ENCODE assay signal across 1 cellular context in the genomic region with DNA sequence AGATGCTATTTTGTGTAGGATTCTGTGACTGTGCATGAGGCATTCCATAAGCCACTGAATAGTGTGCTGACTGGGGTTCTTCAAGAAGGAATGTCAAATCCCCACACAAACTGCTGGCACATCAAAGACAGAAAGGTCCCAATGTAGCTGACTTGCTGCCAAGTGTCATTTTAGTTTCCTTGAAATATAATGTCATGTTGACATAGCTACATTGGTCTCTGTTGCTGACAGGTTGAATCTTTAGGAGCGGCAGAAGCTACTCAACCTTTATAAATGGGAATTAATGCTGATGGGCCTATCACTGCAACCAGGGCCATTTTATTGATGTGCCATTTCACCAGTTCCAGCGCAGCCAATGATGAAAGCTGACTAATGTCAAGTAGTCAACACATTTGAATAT.
TF ChIP-seq lines count a peak whose summit lies in the region.

No MANE protein-coding gene starts in this region.

TF ChIP-seq in H1, 55 proteins besides CTCF, POLR2A, EP300 and RAD21:
- TF ChIP-seq, protein P1, sequence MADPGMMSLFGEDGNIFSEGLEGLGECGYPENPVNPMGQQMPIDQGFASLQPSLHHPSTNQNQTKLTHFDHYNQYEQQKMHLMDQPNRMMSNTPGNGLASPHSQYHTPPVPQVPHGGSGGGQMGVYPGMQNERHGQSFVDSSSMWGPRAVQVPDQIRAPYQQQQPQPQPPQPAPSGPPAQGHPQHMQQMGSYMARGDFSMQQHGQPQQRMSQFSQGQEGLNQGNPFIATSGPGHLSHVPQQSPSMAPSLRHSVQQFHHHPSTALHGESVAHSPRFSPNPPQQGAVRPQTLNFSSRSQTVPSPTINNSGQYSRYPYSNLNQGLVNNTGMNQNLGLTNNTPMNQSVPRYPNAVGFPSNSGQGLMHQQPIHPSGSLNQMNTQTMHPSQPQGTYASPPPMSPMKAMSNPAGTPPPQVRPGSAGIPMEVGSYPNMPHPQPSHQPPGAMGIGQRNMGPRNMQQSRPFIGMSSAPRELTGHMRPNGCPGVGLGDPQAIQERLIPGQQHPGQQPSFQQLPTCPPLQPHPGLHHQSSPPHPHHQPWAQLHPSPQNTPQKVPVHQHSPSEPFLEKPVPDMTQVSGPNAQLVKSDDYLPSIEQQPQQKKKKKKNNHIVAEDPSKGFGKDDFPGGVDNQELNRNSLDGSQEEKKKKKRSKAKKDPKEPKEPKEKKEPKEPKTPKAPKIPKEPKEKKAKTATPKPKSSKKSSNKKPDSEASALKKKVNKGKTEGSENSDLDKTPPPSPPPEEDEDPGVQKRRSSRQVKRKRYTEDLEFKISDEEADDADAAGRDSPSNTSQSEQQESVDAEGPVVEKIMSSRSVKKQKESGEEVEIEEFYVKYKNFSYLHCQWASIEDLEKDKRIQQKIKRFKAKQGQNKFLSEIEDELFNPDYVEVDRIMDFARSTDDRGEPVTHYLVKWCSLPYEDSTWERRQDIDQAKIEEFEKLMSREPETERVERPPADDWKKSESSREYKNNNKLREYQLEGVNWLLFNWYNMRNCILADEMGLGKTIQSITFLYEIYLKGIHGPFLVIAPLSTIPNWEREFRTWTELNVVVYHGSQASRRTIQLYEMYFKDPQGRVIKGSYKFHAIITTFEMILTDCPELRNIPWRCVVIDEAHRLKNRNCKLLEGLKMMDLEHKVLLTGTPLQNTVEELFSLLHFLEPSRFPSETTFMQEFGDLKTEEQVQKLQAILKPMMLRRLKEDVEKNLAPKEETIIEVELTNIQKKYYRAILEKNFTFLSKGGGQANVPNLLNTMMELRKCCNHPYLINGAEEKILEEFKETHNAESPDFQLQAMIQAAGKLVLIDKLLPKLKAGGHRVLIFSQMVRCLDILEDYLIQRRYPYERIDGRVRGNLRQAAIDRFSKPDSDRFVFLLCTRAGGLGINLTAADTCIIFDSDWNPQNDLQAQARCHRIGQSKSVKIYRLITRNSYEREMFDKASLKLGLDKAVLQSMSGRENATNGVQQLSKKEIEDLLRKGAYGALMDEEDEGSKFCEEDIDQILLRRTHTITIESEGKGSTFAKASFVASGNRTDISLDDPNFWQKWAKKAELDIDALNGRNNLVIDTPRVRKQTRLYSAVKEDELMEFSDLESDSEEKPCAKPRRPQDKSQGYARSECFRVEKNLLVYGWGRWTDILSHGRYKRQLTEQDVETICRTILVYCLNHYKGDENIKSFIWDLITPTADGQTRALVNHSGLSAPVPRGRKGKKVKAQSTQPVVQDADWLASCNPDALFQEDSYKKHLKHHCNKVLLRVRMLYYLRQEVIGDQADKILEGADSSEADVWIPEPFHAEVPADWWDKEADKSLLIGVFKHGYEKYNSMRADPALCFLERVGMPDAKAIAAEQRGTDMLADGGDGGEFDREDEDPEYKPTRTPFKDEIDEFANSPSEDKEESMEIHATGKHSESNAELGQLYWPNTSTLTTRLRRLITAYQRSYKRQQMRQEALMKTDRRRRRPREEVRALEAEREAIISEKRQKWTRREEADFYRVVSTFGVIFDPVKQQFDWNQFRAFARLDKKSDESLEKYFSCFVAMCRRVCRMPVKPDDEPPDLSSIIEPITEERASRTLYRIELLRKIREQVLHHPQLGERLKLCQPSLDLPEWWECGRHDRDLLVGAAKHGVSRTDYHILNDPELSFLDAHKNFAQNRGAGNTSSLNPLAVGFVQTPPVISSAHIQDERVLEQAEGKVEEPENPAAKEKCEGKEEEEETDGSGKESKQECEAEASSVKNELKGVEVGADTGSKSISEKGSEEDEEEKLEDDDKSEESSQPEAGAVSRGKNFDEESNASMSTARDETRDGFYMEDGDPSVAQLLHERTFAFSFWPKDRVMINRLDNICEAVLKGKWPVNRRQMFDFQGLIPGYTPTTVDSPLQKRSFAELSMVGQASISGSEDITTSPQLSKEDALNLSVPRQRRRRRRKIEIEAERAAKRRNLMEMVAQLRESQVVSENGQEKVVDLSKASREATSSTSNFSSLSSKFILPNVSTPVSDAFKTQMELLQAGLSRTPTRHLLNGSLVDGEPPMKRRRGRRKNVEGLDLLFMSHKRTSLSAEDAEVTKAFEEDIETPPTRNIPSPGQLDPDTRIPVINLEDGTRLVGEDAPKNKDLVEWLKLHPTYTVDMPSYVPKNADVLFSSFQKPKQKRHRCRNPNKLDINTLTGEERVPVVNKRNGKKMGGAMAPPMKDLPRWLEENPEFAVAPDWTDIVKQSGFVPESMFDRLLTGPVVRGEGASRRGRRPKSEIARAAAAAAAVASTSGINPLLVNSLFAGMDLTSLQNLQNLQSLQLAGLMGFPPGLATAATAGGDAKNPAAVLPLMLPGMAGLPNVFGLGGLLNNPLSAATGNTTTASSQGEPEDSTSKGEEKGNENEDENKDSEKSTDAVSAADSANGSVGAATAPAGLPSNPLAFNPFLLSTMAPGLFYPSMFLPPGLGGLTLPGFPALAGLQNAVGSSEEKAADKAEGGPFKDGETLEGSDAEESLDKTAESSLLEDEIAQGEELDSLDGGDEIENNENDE (IDR thresholded peaks at IDR 0.05; ENCODE audit: insufficient replicate concordance, low read length): no peak
- TF ChIP-seq EZH2 (IDR thresholded peaks at IDR 0.05; ENCODE audit: low read depth, low read length, severe bottlenecking): no peak
- TF ChIP-seq SUZ12 (IDR thresholded peaks at IDR 0.05; ENCODE audit: low read length): no peak
- TF ChIP-seq HDAC6 (IDR thresholded peaks at IDR 0.05; ENCODE audit: low read depth, low read length): no peak
- no peak for TF ChIP-seq TEAD4 (IDR thresholded peaks at IDR 0.05; ENCODE audit: low read depth, low read length)
- no peak for TF ChIP-seq CREB1 (IDR thresholded peaks at IDR 0.05)
- no peak for TF ChIP-seq TCF12 (IDR thresholded peaks at IDR 0.05; ENCODE audit: low read depth, low read length)
- TF ChIP-seq JUND (IDR thresholded peaks at IDR 0.05; ENCODE audit: low read length): no peak
- no peak for TF ChIP-seq JUN (IDR thresholded peaks at IDR 0.05; ENCODE audit: low read depth, low read length)
- TF ChIP-seq ZNF274 (IDR thresholded peaks at IDR 0.05; ENCODE audit: borderline replicate concordance, extremely low read depth, low read length): no peak
- no peak for TF ChIP-seq BCL11A (IDR thresholded peaks at IDR 0.05; ENCODE audit: low read depth in 2 of 2, low read length in 2 of 2)
- TF ChIP-seq ASH2L (IDR thresholded peaks at IDR 0.05; ENCODE audit: low read length): no peak
- no peak for TF ChIP-seq FOSL1 (IDR thresholded peaks at IDR 0.05; ENCODE audit: insufficient read depth, low read depth, low read length)
- no peak for TF ChIP-seq GTF2F1 (IDR thresholded peaks at IDR 0.05; ENCODE audit: borderline replicate concordance, low read depth, low read length)
- no peak for TF ChIP-seq TAF1 (IDR thresholded peaks at IDR 0.05; ENCODE audit: low read depth, low read length)
